8 cellular contexts compared by ENCODE assay signal in the genomic region with DNA sequence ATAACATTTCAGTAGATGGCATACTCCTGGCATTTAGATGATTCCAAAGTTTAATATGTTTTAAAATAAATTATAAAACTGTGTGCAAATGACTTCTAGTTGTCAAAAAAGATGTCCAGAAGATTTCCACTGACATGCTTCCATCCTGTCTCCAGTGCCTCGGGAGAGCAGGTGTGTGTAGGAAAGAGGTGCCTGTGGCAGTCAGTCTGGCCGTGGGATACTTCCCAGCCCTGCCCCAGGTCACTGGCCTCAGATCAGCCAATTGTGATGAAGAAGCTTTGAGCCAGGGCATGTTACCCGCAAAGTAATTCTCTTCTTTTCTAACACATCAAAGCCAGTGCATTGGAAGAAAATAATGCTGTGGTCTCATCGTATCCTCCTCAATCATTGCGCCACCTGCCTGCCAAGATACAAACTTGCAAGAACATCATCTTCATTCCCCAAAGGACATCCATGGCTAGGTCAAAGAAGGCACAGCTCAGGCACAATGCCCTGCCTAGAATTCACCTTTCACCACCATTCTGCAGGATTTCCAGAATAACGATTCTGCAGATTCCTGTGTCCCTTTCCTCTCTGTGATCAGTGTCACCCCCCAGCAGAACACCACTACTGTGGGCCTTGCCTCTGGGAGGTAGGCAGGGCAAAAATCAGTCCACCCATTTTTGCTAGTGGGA. TPM values are rescaled to one million over a fixed set of nuclear protein-coding genes. Genes with fewer than 3 reads are reported as not detected.
A peak's percentile ranks its signal among the peaks of the same experiment; 100 is the strongest.
DNase-seq lines count a peak whose midpoint lies in the region; ATAC-seq, FAIRE-seq and TF ChIP-seq lines count a peak whose summit lies in the region.
"Had no signal": no experiment of that assay in that cellular context is flagged by ENCODE, and none has a peak within 500 bp of the region (broad histone marks: within the 10 kb centered on the region; RNA-seq: fewer than 3 reads in every experiment).

No MANE protein-coding gene starts in this region.

- H3K4me2 ChIP-seq in DND-41 (ENCODE audit: insufficient read depth, low read length) (no peak overlapping the region), neural progenitor cell (no peak overlapping the region)

- H3F3A ChIP-seq in neural progenitor cell (ENCODE audit: low read depth): peaks cover 7% of the 10 kb centered on the region

- no peak overlapping the region for H3K27ac Mint-ChIP-seq in endodermal cell
- H3K27ac Mint-ChIP-seq in neural progenitor cell: no peak overlapping the region

- H4K20me1 ChIP-seq in DND-41 (ENCODE audit: insufficient read depth, low read length): peaks cover 3% of the 10 kb centered on the region; the same call in 1 of the 2 replicates
- peaks cover 9% of the 10 kb centered on the region for H4K20me1 ChIP-seq in neural progenitor cell (ENCODE audit: low read depth)

- H3K4me1 Mint-ChIP-seq in endodermal cell (peaks cover 2% of the 10 kb centered on the region), neural progenitor cell (peaks cover 5% of the 10 kb centered on the region)

- CTCF ChIA-PET in RWPE1 (lab: Yijun Ruan, JAX): interaction anchor here (0.6 to 1.5 kb wide), 5 partner anchors 19 to 478 kb away, joined by 3 to 5 read pairs (median 3); no protein-coding TSS in a partner anchor

- H3K27me3 ChIP-seq in DND-41 (ENCODE audit: insufficient read depth, low read length, poor library complexity) (peaks cover 3% of the 10 kb centered on the region), endodermal cell (ENCODE audit: control insufficient read depth, insufficient read depth, low read length, poor library complexity, severe bottlenecking) (peaks cover 29% of the 10 kb centered on the region), neural progenitor cell (peaks cover 28% of the 10 kb centered on the region)

- TF ChIP-seq POLR2A in H54 (IDR thresholded peaks at IDR 0.05; ENCODE audit: low read depth, low read length): no peak

- H3K4me3 Mint-ChIP-seq in endodermal cell (no peak overlapping the region), neural progenitor cell (no peak overlapping the region)

- TF ChIP-seq CTCF in DND-41 (IDR thresholded peaks at IDR 0.05; ENCODE audit: borderline replicate concordance, extremely low read depth, low read length, poor library complexity, severe bottlenecking): peak; percentile 79
- peak; percentile 39 for TF ChIP-seq CTCF in RWPE1 (conservative IDR thresholded peaks at IDR 0.05; ENCODE audit: low read depth)
- peak; percentile 80 for TF ChIP-seq CTCF in endodermal cell (conservative IDR thresholded peaks at IDR 0.05)
- peak; percentile 68 for TF ChIP-seq CTCF in neural progenitor cell (IDR thresholded peaks at IDR 0.05)

- H3K9me3 Mint-ChIP-seq in endodermal cell (peaks cover 16% of the 10 kb centered on the region), neural progenitor cell (peaks cover 3% of the 10 kb centered on the region)

- H3K27me3 Mint-ChIP-seq in endodermal cell (ENCODE audit: insufficient read depth): peaks cover 40% of the 10 kb centered on the region
- peaks cover 23% of the 10 kb centered on the region for H3K27me3 Mint-ChIP-seq in neural progenitor cell (ENCODE audit: insufficient read depth, low read depth)

- peak; percentile 88 for FAIRE-seq in H54 (lab: Jason Lieb, UNC)

- WGBS in endodermal cell (ENCODE audit: insufficient coverage in 1 of 2, insufficient read length in 1 of 2), 2 experiments: 36 to 39% methylated on average over 4 to 6 of the region's 6 CpGs

- ATAC-seq in DND-41 (ENCODE audit: insufficient read depth, low read depth) (peak; percentile 70), HG03135 (IDR thresholded peaks at IDR 0.05; ENCODE audit: unreplicated experiment) (no peak)

- H3K9me3 ChIP-seq in DND-41 (ENCODE audit: insufficient read depth, low read length, severe bottlenecking) (no peaks in the 10 kb centered on the region), endodermal cell (ENCODE audit: control insufficient read depth, low read length) (peaks cover 10% of the 10 kb centered on the region), neural progenitor cell (ENCODE audit: low read depth) (peaks cover 6% of the 10 kb centered on the region)

- H2AFZ ChIP-seq in DND-41 (ENCODE audit: low read depth, low read length) (no peak overlapping the region), neural progenitor cell (replicated peaks) (no peak overlapping the region)

- peak; percentile 39 for DNase-seq in DND-41
- DNase-seq in H54 (ENCODE audit: insufficient read length, low spot score): peak; percentile 59
- peak; percentile 46 for DNase-seq in RWPE1 (ENCODE audit: low spot score)
- DNase-seq in endodermal cell: peak; percentile 81
- DNase-seq in neural progenitor cell (ENCODE audit: low spot score): peak; percentile 78
- DNase-seq in HPDE6-E6E7 (ENCODE audit: extremely low spot score): no peak

- no peaks in the 10 kb centered on the region for H3K79me2 ChIP-seq in DND-41 (ENCODE audit: insufficient read depth, low read length)
- H3K79me2 ChIP-seq in neural progenitor cell (ENCODE audit: low read depth): no peaks in the 10 kb centered on the region

- no peak overlapping the region for H3K9ac ChIP-seq in DND-41 (ENCODE audit: low read depth, low read length)
- H3K9ac ChIP-seq in endodermal cell (ENCODE audit: extremely low read depth, low read length, poor library complexity, severe bottlenecking): no peak overlapping the region
- no peak overlapping the region for H3K9ac ChIP-seq in neural progenitor cell

- H3K4me3 ChIP-seq in DND-41 (ENCODE audit: low read depth in 1 of 2, low read length in 2 of 2) (no peak overlapping the region), endodermal cell (ENCODE audit: low read length) (no peak overlapping the region), neural progenitor cell (no peak overlapping the region)
- H3K4me3 ChIP-seq: skin epidermis had no signal

- H3K4me1 ChIP-seq in DND-41 (ENCODE audit: insufficient read depth, low read length) (no peaks in the 10 kb centered on the region), endodermal cell (ENCODE audit: control insufficient read depth, insufficient read depth, low read length) (no peaks in the 10 kb centered on the region), neural progenitor cell (peaks cover 6% of the 10 kb centered on the region)

- no peak overlapping the region for H3K27ac ChIP-seq in DND-41 (ENCODE audit: low read length)
- H3K27ac ChIP-seq in RWPE1: no peak overlapping the region
- H3K27ac ChIP-seq in endodermal cell (ENCODE audit: low read depth, low read length): no peak overlapping the region
- no peak overlapping the region for H3K27ac ChIP-seq in neural progenitor cell
- H3K27ac ChIP-seq: skin epidermis had no signal

- no peaks in the 10 kb centered on the region for H3K36me3 ChIP-seq in DND-41 (ENCODE audit: insufficient read depth, low read length)
- H3K36me3 ChIP-seq in endodermal cell (ENCODE audit: control insufficient read depth, insufficient read depth, low read length): no peaks in the 10 kb centered on the region
- H3K36me3 ChIP-seq in neural progenitor cell: no peaks in the 10 kb centered on the region

- POLR2A ChIA-PET in RWPE1 (lab: Yijun Ruan, JAX; ENCODE audit: low non-redundant PET): no interaction called here

- no peaks in the 10 kb centered on the region for H3K36me3 Mint-ChIP-seq in endodermal cell (ENCODE audit: low read depth)
- H3K36me3 Mint-ChIP-seq in neural progenitor cell: no peaks in the 10 kb centered on the region

RNA-seq across cellular contexts. Expression of gene KCNMA1, which starts 6.3 kb away (rescaled TPM):
- 1 to 10 TPM in 1 of 2 donors, under 1 TPM in 1; 0.55 to 1.3 TPM for total RNA-seq in endodermal cell
- polyA plus RNA-seq in endodermal cell (2013, experiment 1 of 2): 2.7 TPM
- polyA plus RNA-seq in endodermal cell (2013, experiment 2 of 2): 1.7 TPM
- total RNA-seq in neural progenitor cell (ENCODE audit: low replicate concordance): 2.4 and 3.7 TPM in 2 replicates
